Comparison of ENCODE assay signal across 8 cellular contexts in the genomic region with DNA sequence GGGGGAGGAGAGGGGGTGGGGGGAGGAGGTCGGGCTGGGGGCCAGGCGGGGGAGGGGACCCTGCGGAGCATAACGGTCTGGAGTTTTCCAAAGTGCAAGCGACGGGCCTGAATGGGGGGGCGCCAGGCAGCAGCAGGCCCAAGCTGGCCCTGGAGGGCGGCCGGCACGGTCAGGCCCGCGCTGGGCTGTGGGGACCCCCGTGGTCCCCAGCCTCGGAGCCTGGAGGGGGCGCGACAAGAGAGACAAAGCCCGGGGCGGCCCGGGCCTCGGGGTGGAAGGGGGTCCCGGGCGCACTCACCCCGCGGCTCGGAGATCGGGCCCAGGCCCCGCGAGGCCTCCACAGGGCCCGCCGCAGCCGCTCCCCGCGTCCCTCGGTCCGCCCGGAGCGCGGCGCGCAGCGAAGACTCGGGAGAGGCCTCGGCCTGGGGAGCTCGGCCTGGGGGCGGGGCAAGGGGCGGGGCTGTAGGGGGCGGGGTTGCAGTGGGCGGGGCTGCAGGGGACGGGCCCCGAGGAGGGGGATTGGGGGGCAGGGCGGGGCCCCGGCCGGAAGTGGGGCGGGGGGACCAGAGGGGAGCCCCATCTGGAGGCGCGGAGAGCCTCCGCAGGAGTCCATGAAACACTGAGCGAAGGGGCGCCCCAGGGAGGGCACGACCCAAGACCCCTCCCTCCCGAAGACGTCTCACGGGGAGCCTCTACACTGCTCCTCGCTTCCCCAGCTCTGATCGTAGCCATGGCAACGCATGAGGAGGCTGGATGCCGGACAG. TPM values are rescaled to one million over a fixed set of nuclear protein-coding genes. Genes with fewer than 3 reads are reported as not detected.
DNase-seq lines count a peak whose midpoint lies in the region; TF ChIP-seq lines count a peak whose summit lies in the region.

No MANE protein-coding gene starts in this region.

- H3K4me1 Mint-ChIP-seq in neural crest cell = peaks cover 38% of the 10 kb centered on the region
- H3K4me1 Mint-ChIP-seq in CD14-positive monocyte = peaks cover 9% of the 10 kb centered on the region

- H3K36me3 Mint-ChIP-seq in neural crest cell (ENCODE audit: low read depth) (no peaks in the 10 kb centered on the region), CD14-positive monocyte (no peaks in the 10 kb centered on the region)

- H3K9me3 Mint-ChIP-seq in neural crest cell = no peaks in the 10 kb centered on the region
- peaks cover 0 to 10% (median 0%) of the 10 kb centered on the region in 7 donors for H3K9me3 Mint-ChIP-seq in CD14-positive monocyte

- H3K27ac Mint-ChIP-seq in neural crest cell (ENCODE audit: unreplicated experiment) (no peak overlapping the region), CD14-positive monocyte (peak overlapping the region in 1 of 7 donors; percentile 69)

- intact Hi-C loops in CD14-positive monocyte (cut with micrococcal nuclease) = no loop called here

- peak overlapping the region; percentile 74 for H3K4me3 ChIP-seq in fibroblast of villous mesenchyme (ENCODE audit: low read depth, low read length)

- H3K4me3 Mint-ChIP-seq in neural crest cell = peak overlapping the region; percentile 84
- H3K4me3 Mint-ChIP-seq in CD14-positive monocyte = peak overlapping the region in 1 of 2 donors; percentile 70

- TF ChIP-seq CTCF in fibroblast of villous mesenchyme (IDR thresholded peaks at IDR 0.05; ENCODE audit: insufficient read depth, low read depth, low read length) = no peak
- TF ChIP-seq CTCF in neural crest cell (conservative IDR thresholded peaks at IDR 0.05) = no peak
- TF ChIP-seq CTCF in CD14-positive monocyte (IDR thresholded peaks at IDR 0.05) = no peak

- peak; percentile 79 for DNase-seq in NCI-H82 (lab: John Stamatoyannopoulos, UW)
- no peak for DNase-seq in NCI-H82 treated with DMSO at 0.1 percent for 48 hours (lab: John Stamatoyannopoulos, UW; ENCODE audit: unreplicated experiment)
- DNase-seq in NCI-H510A treated with DMSO at 0.1 percent for 48 hours (lab: John Stamatoyannopoulos, UW) = peak; percentile 42
- DNase-seq in activated effector memory CD4-positive, alpha-beta T cell treated with Interleukin-2 at 50 U/mL for 16 hours = peak; percentile 1
- DNase-seq in fibroblast of villous mesenchyme (ENCODE audit: low read depth) = peak; percentile 70
- DNase-seq in neural crest cell (ENCODE audit: low read depth, low spot score) = peak; percentile 63
- peak; percentile 40 for DNase-seq in stromal cell of bone marrow (ENCODE audit: low read depth)
- no peak for DNase-seq in CD14-positive monocyte (ENCODE audit: low spot score)

- no peaks in the 10 kb centered on the region for H3K27me3 Mint-ChIP-seq in neural crest cell (ENCODE audit: low read depth)
- peaks cover 31 to 43% (median 40%) of the 10 kb centered on the region in 3 donors for H3K27me3 Mint-ChIP-seq in CD14-positive monocyte (ENCODE audit: low read depth in 3 of 3)

RNA-seq across cellular contexts. Expression of gene PTPRS, which starts 47.6 kb away (rescaled TPM):
- total RNA-seq in fibroblast of villous mesenchyme (114 and 123 TPM in 2 replicates), neural crest cell (333 and 357 TPM in 2 replicates)
- not detected for polyA plus RNA-seq in CD14-positive monocyte

Comparison
In these comparisons a context has a peak if more than half of its experiments do, and no peak if none do; other contexts are left out.
1. DNase-seq: peak in NCI-H82 (single experiment), NCI-H510A treated with DMSO at 0.1 percent for 48 hours (single experiment), activated effector memory CD4-positive, alpha-beta T cell treated with Interleukin-2 at 50 U/mL for 16 hours (single experiment), fibroblast of villous mesenchyme (single experiment), neural crest cell (single experiment) and stromal cell of bone marrow (single experiment); none in NCI-H82 treated with DMSO at 0.1 percent for 48 hours (single experiment) and CD14-positive monocyte (single experiment).